9 cellular contexts compared by ENCODE assay signal in genomic region chr1:9835758-9836631, GRCh38. TPM values are rescaled to one million over a fixed set of nuclear protein-coding genes. Genes with fewer than 3 reads are reported as not detected.
DNase-seq lines count a peak whose midpoint lies in the region; ATAC-seq and TF ChIP-seq lines count a peak whose summit lies in the region.
"Had no signal": no experiment of that assay in that cellular context is flagged by ENCODE, and none has a peak within 500 bp of the region (broad histone marks: within the 10 kb centered on the region; RNA-seq: fewer than 3 reads in every experiment).

No MANE protein-coding gene starts in this region.

- no peaks in the 10 kb centered on the region for H3K36me3 Mint-ChIP-seq in brain
- H3K36me3 Mint-ChIP-seq: type B pancreatic cell had no signal

- peak overlapping the region; percentile 10 to 71 (median 45) for H3K4me3 Mint-ChIP-seq in brain
- H3K4me3 Mint-ChIP-seq: type B pancreatic cell had no signal

- peak overlapping the region; percentile 78 to 97 (median 90) for H3K27ac Mint-ChIP-seq in brain
- H3K27ac Mint-ChIP-seq: type B pancreatic cell had no signal

- TF ChIP-seq POLR2A in transverse colon (IDR thresholded peaks at IDR 0.05) = no peak

- H3K27me3 Mint-ChIP-seq in brain = peaks cover 5% of the 10 kb centered on the region

- DNase-seq in NCI-H1694 (lab: John Stamatoyannopoulos, UW) (peak; percentile 31), NCI-H1694 treated with DMSO at 0.1 percent for 48 hours (lab: John Stamatoyannopoulos, UW) (no peak), kidney glomerular epithelial cell (lab: John Stamatoyannopoulos, UW) (peak; percentile 39), transverse colon (peak; percentile 50), COLO829 (ENCODE audit: low spot score) (no peak), OCI-M1 (lab: John Stamatoyannopoulos, UW) (no peak)

- 47% methylated on average over 13 of the region's 15 CpGs; no CpG with 5 or more reads in 1 of the 2 donors for WGBS in transverse colon (ENCODE audit: low coverage in 1 of 2), 2 donors

- H3K27ac ChIP-seq in transverse colon = peak overlapping the region; percentile 0 to 39 (median 30)

- intact Hi-C loops in transverse colon (cut with DNase I; ENCODE audit: low total_unique reads) = no loop called here

- no peaks in the 10 kb centered on the region for H3K27me3 ChIP-seq in transverse colon

- peaks cover 8 to 34% (median 24%) of the 10 kb centered on the region in 4 donors for H3K4me1 ChIP-seq in transverse colon

- in situ Hi-C loops in transverse colon (cut with MboI; ENCODE audit: low pct_ligation_motif_present in 1 of 4, low pct_unique_long_range_greater_than_20kb in 1 of 4, low sequenced_read_pairs in 3 of 4) = no loop called here

- peaks cover 0 to 2% (median 0%) of the 10 kb centered on the region in 5 experiments for H3K9me3 Mint-ChIP-seq in brain
- H3K9me3 Mint-ChIP-seq: type B pancreatic cell had no signal

- TF ChIP-seq EP300 in transverse colon (IDR thresholded peaks at IDR 0.05; ENCODE audit: low read depth) = no peak

- peaks cover 47% of the 10 kb centered on the region for H3K4me1 Mint-ChIP-seq in brain

- TF ChIP-seq CTCF in brain (conservative IDR thresholded peaks at IDR 0.05) = no peak
- TF ChIP-seq CTCF in transverse colon (IDR thresholded peaks at IDR 0.05) = no peak

- H3K4me3 ChIP-seq in transverse colon = no peak overlapping the region

- H3K9me3 ChIP-seq in transverse colon = no peaks in the 10 kb centered on the region

- no peak for ATAC-seq in GM21528 (IDR thresholded peaks at IDR 0.05; ENCODE audit: low FRiP score, unreplicated experiment)

- H3K36me3 ChIP-seq in transverse colon = no peaks in the 10 kb centered on the region

RNA-seq across cellular contexts. Expression of gene CLSTN1, which starts 12.2 kb away (rescaled TPM):
- 416 TPM for polyA plus RNA-seq in brain (ENCODE audit: insufficient read depth, low read depth, low replicate concordance)
- 100 to 1,000 TPM; 118 to 191 (median 143) TPM for total RNA-seq in transverse colon

Comparison
In these comparisons a context has a peak if more than half of its experiments do, and no peak if none do; other contexts are left out.
1. DNase-seq: peak in NCI-H1694 (single experiment), kidney glomerular epithelial cell (single experiment) and transverse colon (single experiment); none in NCI-H1694 treated with DMSO at 0.1 percent for 48 hours (single experiment), COLO829 (single experiment) and OCI-M1 (single experiment).